27 cellular contexts compared by ENCODE assay signal in genomic region chr1:182066934-182067333, GRCh38. TPM values are rescaled to one million over a fixed set of nuclear protein-coding genes. Genes with fewer than 3 reads are reported as not detected.
"Had no signal": no experiment of that assay in that cellular context is flagged by ENCODE, and none has a peak within 500 bp of the region (broad histone marks: within the 10 kb centered on the region; RNA-seq: fewer than 3 reads in every experiment).

No MANE protein-coding gene starts in this region.

- H3K36me3 ChIP-seq: gastroesophageal sphincter, heart right ventricle, left lung, lower lobe of right lung had no signal

- H3K27ac ChIP-seq: coronary artery, dorsolateral prefrontal cortex, epithelial cell of prostate, foreskin keratinocyte, gastroesophageal sphincter, heart right ventricle, left lung, lower lobe of right lung had no signal

- H3K27me3 ChIP-seq: dorsolateral prefrontal cortex had no signal

- H3K27ac Mint-ChIP-seq: effector memory CD8-positive, alpha-beta T cell; endodermal cell; mesothelial cell of epicardium had no signal

- DNase-seq: dermis blood vessel endothelial cell; dorsolateral prefrontal cortex; effector CD8-positive, alpha-beta T cell; effector memory CD8-positive, alpha-beta T cell; endodermal cell; erythroblast; foreskin keratinocyte; head of caudate nucleus; heart right ventricle; hippocampal formation; left cardiac atrium; left lung; left ventricle myocardium superior; lower lobe of right lung; mesenchymal stem cell; mucosa of descending colon; naive B cell had no signal

- H3K4me1 Mint-ChIP-seq: endodermal cell, naive B cell had no signal

- H3K4me3 ChIP-seq: coronary artery, dorsolateral prefrontal cortex, gastroesophageal sphincter, heart right ventricle, left lung, lower lobe of right lung, mucosa of descending colon had no signal

- H3K36me3 Mint-ChIP-seq: mesothelial cell of epicardium had no signal

- H3K4me1 ChIP-seq: foreskin keratinocyte, left lung, lower lobe of right lung had no signal

- H3K9me3 ChIP-seq: lower lobe of right lung, mucosa of descending colon had no signal

- H3K9me3 Mint-ChIP-seq: effector memory CD8-positive, alpha-beta T cell had no signal

- H3K4me3 Mint-ChIP-seq: effector memory CD8-positive, alpha-beta T cell; endodermal cell; mesothelial cell of epicardium; naive B cell had no signal

RNA-seq across cellular contexts. Expression of gene ZNF648, which starts 5.4 kb away (rescaled TPM):
- total RNA-seq: dermis blood vessel endothelial cell, fibroblast of lung, fibroblast of villous mesenchyme, foreskin keratinocyte, gastroesophageal sphincter, left cardiac atrium, left ventricle myocardium superior, lower lobe of right lung, lung microvascular endothelial cell, mesenteric fat pad, myocyte had no signal
- polyA plus RNA-seq: fibroblast of lung, foreskin keratinocyte, heart right ventricle, keratinocyte had no signal
